In genomic region chr16:49703494-49703893, GRCh38 we compare ENCODE assay signal across 2 cellular contexts.
TF ChIP-seq lines count a peak whose summit lies in the region.

No MANE protein-coding gene starts in this region.

TF ChIP-seq in H1, 55 proteins besides CTCF, POLR2A, EP300 and RAD21 (continued from another document):
- TF ChIP-seq PHF8 (conservative IDR thresholded peaks at IDR 0.05; ENCODE audit: low read depth, low read length) = no peak
- TF ChIP-seq TCF12 (IDR thresholded peaks at IDR 0.05; ENCODE audit: low read depth, low read length) = no peak

TF ChIP-seq in GM12891, 5 proteins besides CTCF, POLR2A, EP300 and RAD21 (continued from another document):
- TF ChIP-seq PAX5 (IDR thresholded peaks at IDR 0.05; ENCODE audit: insufficient read depth, low read length, severe bottlenecking) (no peak), POU2F2 (IDR thresholded peaks at IDR 0.05; ENCODE audit: low read depth, low read length) (no peak)
